In genomic region chr11:67806728-67807127, GRCh38 we compare ENCODE assay signal across 7 cellular contexts.
DNase-seq lines count a peak whose midpoint lies in the region; ATAC-seq, FAIRE-seq and TF ChIP-seq lines count a peak whose summit lies in the region.
"Not testable (repeated sequence)": the region's sequence is repeated elsewhere in the genome, so short reads cannot be mapped to it uniquely, and the experiment has no call there.

No MANE protein-coding gene starts in this region.

- H3K36me3 Mint-ChIP-seq in activated T-helper 2 cell treated with anti-CD3 and anti-CD28 coated beads, Interferon-gamma antibody, Interleukin-2, Interleukin-4, amounts not matched to agents 10 μg/mL and 5 μg/mL and 100 μg/mL, durations not matched to agents 14 hours and 24 hours and 36 hours (ENCODE audit: low read depth) = not testable (repeated sequence)

- not testable (repeated sequence) for H3K9me2 ChIP-seq in SU-DHL-6 (replicated peaks; ENCODE audit: insufficient read depth, low read length)

- not testable (repeated sequence) for H3K14ac ChIP-seq in H1 (ENCODE audit: insufficient read length); trophoblast cell (ENCODE audit: low read length)

- not testable (repeated sequence) for H3K4ac ChIP-seq in H1 (replicated peaks; ENCODE audit: insufficient read length, low read depth, low read length); trophoblast cell (ENCODE audit: low read depth, low read length)

- POLR2A ChIA-PET in H1 (lab: Charles Lee; ENCODE audit: partially characterized antibody); HepG2 (lab: Yijun Ruan, JAX): not testable (repeated sequence)

- not testable (repeated sequence) for H3K23me2 ChIP-seq in H1 (ENCODE audit: low read depth, low read length)

- not testable (repeated sequence) for H3K9me3 Mint-ChIP-seq in activated T-helper 2 cell treated with anti-CD3 and anti-CD28 coated beads, Interferon-gamma antibody, Interleukin-2, Interleukin-4, amounts not matched to agents 10 μg/mL and 5 μg/mL and 100 μg/mL, durations not matched to agents 14 hours and 24 hours and 36 hours

- peaks cover 18% of the 10 kb centered on the region for H3K4me1 ChIP-seq in DND-41 (ENCODE audit: insufficient read depth, low read length)
- not testable (repeated sequence) for H3K4me1 ChIP-seq in H1 (replicated peaks in 1 of 4; ENCODE audit: control insufficient read depth in 3 of 4, insufficient read depth in 4 of 4, low read length in 3 of 4); trophoblast cell (ENCODE audit: control insufficient read depth in 1 of 2, insufficient read depth in 2 of 2, low read length in 2 of 2)
- peaks cover 21% of the 10 kb centered on the region for H3K4me1 ChIP-seq in HepG2 (ENCODE audit: insufficient read depth, low read length)

- not testable (repeated sequence) for ATAC-seq in DND-41 (ENCODE audit: insufficient read depth, low read depth); HepG2

- not testable (repeated sequence) for H3K27me3 ChIP-seq in DND-41 (ENCODE audit: insufficient read depth, low read length, poor library complexity); SU-DHL-6 (ENCODE audit: low read length); H1 (replicated peaks in 1 of 4; ENCODE audit: control insufficient read depth in 3 of 4, extremely low read depth in 1 of 4, insufficient read depth in 3 of 4, low read length in 3 of 4); HepG2 (ENCODE audit: control insufficient read depth in 1 of 2, insufficient read depth in 2 of 2, low read length in 2 of 2); trophoblast cell (ENCODE audit: insufficient read depth, low read length)

- TF ChIP-seq POLR2A in H1 (IDR thresholded peaks at IDR 0.05; ENCODE audit: control extremely low read depth in 1 of 2, low read depth in 2 of 2, low read length in 2 of 2); HepG2 (IDR thresholded peaks at IDR 0.05; ENCODE audit: insufficient read depth in 1 of 2, low read depth in 2 of 2, low read length in 2 of 2): not testable (repeated sequence)

- BruUV-seq in HepG2 (replicated peaks; lab: Mats Ljungman, UMichigan) = not testable (repeated sequence)

- not testable (repeated sequence) for H3K36me3 ChIP-seq in DND-41 (ENCODE audit: insufficient read depth, low read length); SU-DHL-6 (ENCODE audit: low read length); H1 (ENCODE audit: control insufficient read depth in 2 of 4, insufficient read depth in 4 of 4, low read length in 3 of 4); HepG2 (replicated peaks in 1 of 2; ENCODE audit: control insufficient read depth in 1 of 2, insufficient read depth in 2 of 2, low read length in 2 of 2); trophoblast cell (ENCODE audit: control insufficient read depth in 1 of 2, insufficient read depth in 2 of 2, low read length in 2 of 2)

- TF ChIP-seq CTCF in DND-41 (IDR thresholded peaks at IDR 0.05; ENCODE audit: borderline replicate concordance, extremely low read depth, low read length, poor library complexity, severe bottlenecking); SU-DHL-6 (IDR thresholded peaks at IDR 0.05; ENCODE audit: insufficient read depth, low read length, poor library complexity, severe bottlenecking); H1 (IDR thresholded peaks at IDR 0.05; ENCODE audit: control extremely low read depth in 1 of 3, insufficient read depth in 1 of 3, low read depth in 1 of 3, low read length in 3 of 3); HepG2 (CRISPR knock-in tag; IDR thresholded peaks at IDR 0.05): not testable (repeated sequence)

- TF ChIP-seq EP300 in H1 (IDR thresholded peaks at IDR 0.05; ENCODE audit: borderline replicate concordance in 1 of 2, low read depth in 2 of 2, low read length in 2 of 2); HepG2 (IDR thresholded peaks at IDR 0.05; ENCODE audit: low read depth in 2 of 2, low read length in 2 of 2); HepG2 (CRISPR knock-in tag; IDR thresholded peaks at IDR 0.05; ENCODE audit: borderline replicate concordance): not testable (repeated sequence)

- not testable (repeated sequence) for H3K9ac ChIP-seq in DND-41 (ENCODE audit: low read depth, low read length); SU-DHL-6 (ENCODE audit: low read length); H1 (replicated peaks in 1 of 4; ENCODE audit: extremely low read depth in 1 of 4, low read depth in 3 of 4, low read length in 3 of 4); HepG2 (ENCODE audit: insufficient read depth, low read depth, low read length); trophoblast cell (ENCODE audit: low read length)

- not testable (repeated sequence) for H3K27ac ChIP-seq in DND-41 (ENCODE audit: low read length); SU-DHL-6 (ENCODE audit: low read depth, low read length); H1 (ENCODE audit: low read depth, low read length); HepG2 (ENCODE audit: extremely low read length, insufficient read depth, low read length); trophoblast cell (ENCODE audit: low read depth, low read length)

- H3K4me3 ChIP-seq in DND-41 (ENCODE audit: low read depth in 1 of 2, low read length in 2 of 2) (0 out of 4 replicates have a peak overlapping the region, but pooled peaks of 1 of the 2 experiments have one; percentile 60), H1 (ENCODE audit: extremely low read depth in 1 of 4, insufficient read depth in 2 of 4, low read depth in 3 of 4, low read length in 4 of 4) (peak overlapping the region; percentile 37 to 59 (median 42); a peak in 5 of 8 replicates), HepG2 (replicated peaks in 1 of 3; ENCODE audit: insufficient read depth in 1 of 3, low read depth in 2 of 3, low read length in 3 of 3) (peak overlapping the region; percentile 55 to 76 (median 66))
- H3K4me3 ChIP-seq in SU-DHL-6 (ENCODE audit: insufficient read depth, low read length, poor library complexity, severe bottlenecking); trophoblast cell (ENCODE audit: low read depth, low read length): not testable (repeated sequence)

- WGBS in H1 (ENCODE audit: extremely low coverage in 1 of 2, insufficient coverage in 1 of 2, insufficient read length in 1 of 2, insufficient replicate concordance in 2 of 2, low coverage in 1 of 2, low lambda C conversion rate in 2 of 2, missing lambda C conversion rate in 1 of 2), 2 experiments = 44% methylated on average over 6 of the region's 6 CpGs; no CpG with 5 or more reads in 1 of the 2 experiments
- WGBS in HepG2 (ENCODE audit: low lambda C conversion rate) = 5% methylated on average over 6 of the region's 6 CpGs
- no CpG with 5 or more reads among the region's 6 CpGs for WGBS in trophoblast cell (ENCODE audit: extremely low coverage, insufficient coverage, insufficient read length)

- in situ Hi-C loops in HepG2 (cut with HindIII; ENCODE audit: extremely low pct_ligation_motif_present, low pct_unique_long_range_greater_than_20kb) = not testable (repeated sequence)

- H4K5ac ChIP-seq in H1 (ENCODE audit: insufficient read length, low read depth, low read length) = not testable (repeated sequence)

- TF ChIP-seq RAD21 in H1 (IDR thresholded peaks at IDR 0.05 in 1 of 2, conservative IDR thresholded peaks at IDR 0.05 in 1 of 2; ENCODE audit: low read depth in 2 of 2, low read length in 2 of 2); HepG2 (CRISPR knock-in tag; IDR thresholded peaks at IDR 0.05): not testable (repeated sequence)

- not testable (repeated sequence) for DNase-seq in DND-41; activated T-helper 2 cell treated with anti-CD3 and anti-CD28 coated beads, Interferon-gamma antibody, Interleukin-2, Interleukin-4, amounts not matched to agents 10 μg/mL and 5 μg/mL and 100 μg/mL, durations not matched to agents 14 hours and 24 hours and 36 hours (ENCODE audit: low spot score); H1 (ENCODE audit: low read depth in 1 of 2, low spot score in 2 of 2); HepG2 (ENCODE audit: low spot score); trophoblast cell
- DNase-seq in NCI-H1105 (lab: John Stamatoyannopoulos, UW) = peak; percentile 35

- H3K79me1 ChIP-seq in H1 (ENCODE audit: low read depth, low read length); trophoblast cell (ENCODE audit: low read length): not testable (repeated sequence)

- not testable (repeated sequence) for H3F3A ChIP-seq in SU-DHL-6 (ENCODE audit: insufficient read depth)

- H4K91ac ChIP-seq in H1 (replicated peaks; ENCODE audit: insufficient read length, low read length); trophoblast cell (ENCODE audit: low read depth, low read length): not testable (repeated sequence)

- peak overlapping the region; percentile 37 for H3K4me3 Mint-ChIP-seq in activated T-helper 2 cell treated with anti-CD3 and anti-CD28 coated beads, Interferon-gamma antibody, Interleukin-2, Interleukin-4, amounts not matched to agents 10 μg/mL and 5 μg/mL and 100 μg/mL, durations not matched to agents 14 hours and 24 hours and 36 hours (ENCODE audit: low read depth)

- not testable (repeated sequence) for H2BK12ac ChIP-seq in H1 (ENCODE audit: low read depth, low read length); trophoblast cell (ENCODE audit: low read length)

- H2BK20ac ChIP-seq in H1 (ENCODE audit: low read length) = not testable (repeated sequence)

- intact Hi-C loops in activated T-helper 2 cell treated with anti-CD3 and anti-CD28 coated beads, Interferon-gamma antibody, Interleukin-2, Interleukin-4, amounts not matched to agents 10 μg/mL and 5 μg/mL and 100 μg/mL, durations not matched to agents 14 hours and 24 hours and 36 hours (cut with micrococcal nuclease) = loop anchor here (5.0 kb wide), 1 partner anchor 384 kb away; no protein-coding TSS in a partner anchor
- intact Hi-C loops in HepG2 (cut with micrococcal nuclease; ENCODE audit: unreplicated experiment) = not testable (repeated sequence)

- H3K79me2 ChIP-seq in DND-41 (ENCODE audit: insufficient read depth, low read length); SU-DHL-6 (ENCODE audit: insufficient read depth, low read length); H1 (ENCODE audit: control insufficient read depth in 1 of 2, insufficient read depth in 2 of 2, low read length in 2 of 2); HepG2 (ENCODE audit: insufficient read depth, low read length); trophoblast cell (ENCODE audit: control insufficient read depth, insufficient read depth, low read length, poor library complexity): not testable (repeated sequence)

- H3K27ac Mint-ChIP-seq in activated T-helper 2 cell treated with anti-CD3 and anti-CD28 coated beads, Interferon-gamma antibody, Interleukin-2, Interleukin-4, amounts not matched to agents 10 μg/mL and 5 μg/mL and 100 μg/mL, durations not matched to agents 14 hours and 24 hours and 36 hours = not testable (repeated sequence)

- not testable (repeated sequence) for H3K9me3 ChIP-seq in DND-41 (ENCODE audit: insufficient read depth, low read length, severe bottlenecking); SU-DHL-6 (ENCODE audit: insufficient read depth, low read length); H1 (ENCODE audit: insufficient read depth in 2 of 2, low read depth in 1 of 2, low read length in 1 of 2); HepG2 (ENCODE audit: low read length); trophoblast cell (ENCODE audit: insufficient read depth, low read depth, low read length)

- not testable (repeated sequence) for H2BK15ac ChIP-seq in H1 (ENCODE audit: low read length)

- not testable (repeated sequence) for H2AK5ac ChIP-seq in H1 (ENCODE audit: low read depth, low read length); trophoblast cell (ENCODE audit: low read length)

- not testable (repeated sequence) for FAIRE-seq in H1 (lab: Jason Lieb, UNC); HepG2 (lab: Jason Lieb, UNC)

- H2AFZ ChIP-seq in DND-41 (ENCODE audit: low read depth, low read length) = 0 out of 2 replicates have a peak overlapping the region, but pooled peaks have one; percentile 64
- H2AFZ ChIP-seq in SU-DHL-6 (ENCODE audit: low read depth, low read length, severe bottlenecking); H1 (ENCODE audit: low read length); HepG2 (ENCODE audit: low read length); trophoblast cell (ENCODE audit: insufficient read depth, low read length, poor library complexity): not testable (repeated sequence)

- not testable (repeated sequence) for H3K56ac ChIP-seq in H1 (replicated peaks; ENCODE audit: insufficient read length, low read depth, low read length)

- H3K27me3 Mint-ChIP-seq in activated T-helper 2 cell treated with anti-CD3 and anti-CD28 coated beads, Interferon-gamma antibody, Interleukin-2, Interleukin-4, amounts not matched to agents 10 μg/mL and 5 μg/mL and 100 μg/mL, durations not matched to agents 14 hours and 24 hours and 36 hours (ENCODE audit: low read depth) = peaks cover 20% of the 10 kb centered on the region

- H2BK120ac ChIP-seq in H1 (replicated peaks; ENCODE audit: low read depth, low read length); trophoblast cell (ENCODE audit: insufficient read depth, low read length, poor library complexity): not testable (repeated sequence)

- H3K4me2 ChIP-seq in DND-41 (ENCODE audit: insufficient read depth, low read length) (peak overlapping the region; percentile 78), SU-DHL-6 (ENCODE audit: low read depth, low read length, poor library complexity, severe bottlenecking) (peak overlapping the region; percentile 56), H1 (ENCODE audit: insufficient read depth in 1 of 2, low read depth in 2 of 2, low read length in 2 of 2) (peak overlapping the region; percentile 76 to 84), HepG2 (ENCODE audit: low read depth, low read length) (peak overlapping the region; percentile 81; the same call in 1 of the 2 replicates), trophoblast cell (ENCODE audit: low read length) (peak overlapping the region; percentile 80)

- not testable (repeated sequence) for H2BK5ac ChIP-seq in H1 (ENCODE audit: low read depth, low read length); trophoblast cell (ENCODE audit: low read depth, low read length, poor library complexity)

- H4K8ac ChIP-seq in H1 (ENCODE audit: extremely low read depth, insufficient read depth, low read length); trophoblast cell (ENCODE audit: low read depth, low read length): not testable (repeated sequence)

- H3K4me1 Mint-ChIP-seq in activated T-helper 2 cell treated with anti-CD3 and anti-CD28 coated beads, Interferon-gamma antibody, Interleukin-2, Interleukin-4, amounts not matched to agents 10 μg/mL and 5 μg/mL and 100 μg/mL, durations not matched to agents 14 hours and 24 hours and 36 hours (ENCODE audit: low read depth) = peaks cover 12% of the 10 kb centered on the region

- not testable (repeated sequence) for H3K23ac ChIP-seq in H1 (ENCODE audit: insufficient read length); trophoblast cell (ENCODE audit: low read length)

- not testable (repeated sequence) for H3K18ac ChIP-seq in H1 (ENCODE audit: extremely low read depth, low read length); trophoblast cell (ENCODE audit: low read length)

- CTCF ChIA-PET in H1 (lab: Charles Lee; ENCODE audit: partially characterized antibody) = interaction anchor here (1.1 to 1.4 kb wide), 2 partner anchors 9 to 43 kb away, joined by 3 read pairs; no protein-coding TSS in a partner anchor
- CTCF ChIA-PET in HepG2 (lab: Yijun Ruan, JAX; ENCODE audit: low intra/inter-chr PET ratio, low total read pairs) = not testable (repeated sequence)

- H4K20me1 ChIP-seq in DND-41 (ENCODE audit: insufficient read depth, low read length); SU-DHL-6 (ENCODE audit: low read depth, low read length); H1 (replicated peaks in 1 of 2; ENCODE audit: control insufficient read depth in 1 of 2, insufficient read depth in 2 of 2, low read length in 2 of 2); HepG2 (ENCODE audit: insufficient read depth, low read length): not testable (repeated sequence)

- H4K12ac ChIP-seq in trophoblast cell (ENCODE audit: low read depth, low read length) = not testable (repeated sequence)
